In genomic region chr3:40460481-40460880, GRCh38 we compare ENCODE assay signal across 7 cellular contexts. TPM values are rescaled to one million over a fixed set of nuclear protein-coding genes. Genes with fewer than 3 reads are reported as not detected.
A peak's percentile ranks its signal among the peaks of the same experiment; 100 is the strongest.
DNase-seq lines count a peak whose midpoint lies in the region; ATAC-seq, FAIRE-seq and TF ChIP-seq lines count a peak whose summit lies in the region.
"Not testable (repeated sequence)": the region's sequence is repeated elsewhere in the genome, so short reads cannot be mapped to it uniquely, and the experiment has no call there.

No MANE protein-coding gene starts in this region.

- H3K56ac ChIP-seq in IMR-90 (ENCODE audit: extremely low read depth, insufficient read depth, low read length), result not testable (repeated sequence)

- H3K4me3 ChIP-seq in IMR-90 (ENCODE audit: insufficient read depth, low read depth, low read length); OCI-LY7 (ENCODE audit: low read depth, low read length, poor library complexity, severe bottlenecking); bronchial epithelial cell (ENCODE audit: low read depth, low read length): not testable (repeated sequence)

- H3K9me1 ChIP-seq in IMR-90 (ENCODE audit: insufficient read depth, low read length), result not testable (repeated sequence)

- peak overlapping the region; percentile 83 for H3K27ac Mint-ChIP-seq in activated naive CD4-positive, alpha-beta T cell treated with anti-CD3 and anti-CD28 coated beads, Interleukin-2, amount 50 U/mL, for 24 hours

- not testable (repeated sequence) for ATAC-seq in IMR-90 (ENCODE audit: low read depth)
- peak; percentile 9 to 11 for ATAC-seq in activated CD4-positive, CD25-positive, alpha-beta regulatory T cell treated with anti-CD3 and anti-CD28 coated beads, Interleukin-2, amount 50 U/mL, for 24 hours

- not testable (repeated sequence) for H4K5ac ChIP-seq in IMR-90 (ENCODE audit: low read depth, low read length)

- DNase-seq in IMR-90; OCI-LY7 (ENCODE audit: low spot score): not testable (repeated sequence)
- DNase-seq in activated T-cell treated with anti-CD3 and anti-CD28 coated beads for 48 hours (ENCODE audit: low read depth) (peak; percentile 25), bronchial epithelial cell (ENCODE audit: low read depth) (peak; percentile 61)
- peak; percentile 42 for DNase-seq in stimulated activated CD4-positive, alpha-beta T cell treated with anti-CD3 and anti-CD28 coated beads, Interleukin-1b, Interleukin-23, amount 100 ng/mL, for 48 hours

- H3K4me3 Mint-ChIP-seq in activated naive CD4-positive, alpha-beta T cell treated with anti-CD3 and anti-CD28 coated beads, Interleukin-2, amount 50 U/mL, for 24 hours, result peak overlapping the region; percentile 76

- peaks cover 42% of the 10 kb centered on the region for H3K36me3 ChIP-seq in IMR-90 (ENCODE audit: control insufficient read depth, insufficient read depth, low read length)
- H3K36me3 ChIP-seq in OCI-LY7 (ENCODE audit: insufficient read depth, low read length), result peaks cover 82% of the 10 kb centered on the region
- peaks cover 15% of the 10 kb centered on the region for H3K36me3 ChIP-seq in bronchial epithelial cell (ENCODE audit: control insufficient read depth, insufficient read depth, low read length)

- CTCF ChIA-PET in IMR-90 (lab: Yijun Ruan, JAX); OCI-LY7 (lab: Charles Lee; ENCODE audit: unreplicated experiment): not testable (repeated sequence)

- H3K27me3 Mint-ChIP-seq in activated naive CD4-positive, alpha-beta T cell treated with anti-CD3 and anti-CD28 coated beads, Interleukin-2, amount 50 U/mL, for 24 hours, result not testable (repeated sequence)

- H4K8ac ChIP-seq in IMR-90 (ENCODE audit: low read depth in 2 of 2, low read length in 2 of 2), result not testable (repeated sequence)

- H4K20me1 ChIP-seq in IMR-90 (ENCODE audit: insufficient read depth, low read length) (peaks cover 24% of the 10 kb centered on the region), OCI-LY7 (ENCODE audit: insufficient read depth, low read length) (peaks cover 26% of the 10 kb centered on the region)

- not testable (repeated sequence) for FAIRE-seq in bronchial epithelial cell (lab: Jason Lieb, UNC)

- not testable (repeated sequence) for H3K4me2 ChIP-seq in IMR-90 (ENCODE audit: low read depth, low read length)
- 0 out of 2 replicates have a peak overlapping the region, but pooled peaks have one; percentile 7 for H3K4me2 ChIP-seq in OCI-LY7 (ENCODE audit: low read length)

- POLR2A ChIA-PET in IMR-90 (lab: Charles Lee; ENCODE audit: unreplicated experiment), result interaction anchor here (0.7 kb wide), 1 partner anchor 765 kb away, joined by 6 read pairs; no protein-coding TSS in a partner anchor
- POLR2A ChIA-PET in OCI-LY7 (lab: Charles Lee), result interaction anchor here (1.2 kb wide), 1 partner anchor 18 kb away, joined by 4 read pairs; no protein-coding TSS in a partner anchor

- not testable (repeated sequence) for H3K9ac ChIP-seq in IMR-90 (ENCODE audit: low read depth, low read length)

- not testable (repeated sequence) for BruUV-seq in IMR-90 (replicated peaks; lab: Mats Ljungman, UMichigan); OCI-LY7 (replicated peaks; lab: Mats Ljungman, UMichigan)

- intact Hi-C loops in IMR-90 (cut with micrococcal nuclease); OCI-LY7 (cut with micrococcal nuclease; ENCODE audit: unreplicated experiment): not testable (repeated sequence)

- H2BK120ac ChIP-seq in IMR-90 (ENCODE audit: low read depth, low read length), result not testable (repeated sequence)

- not testable (repeated sequence) for H3K14ac ChIP-seq in IMR-90 (replicated peaks; ENCODE audit: low read depth, low read length)

- H3K36me3 Mint-ChIP-seq in activated naive CD4-positive, alpha-beta T cell treated with anti-CD3 and anti-CD28 coated beads, Interleukin-2, amount 50 U/mL, for 24 hours, result peaks cover 47% of the 10 kb centered on the region

- not testable (repeated sequence) for H3K4ac ChIP-seq in IMR-90 (ENCODE audit: low read depth, low read length)

- H3K79me1 ChIP-seq in IMR-90 (ENCODE audit: low read depth in 1 of 2, low read length in 2 of 2), result peaks cover 9 to 29% of the 10 kb centered on the region in 2 experiments

- in situ Hi-C loops in IMR-90 (cut with MboI; ENCODE audit: low sequenced_read_pairs), result not testable (repeated sequence)

- not testable (repeated sequence) for TF ChIP-seq RAD21 in IMR-90 (IDR thresholded peaks at IDR 0.05; ENCODE audit: low read length)

- not testable (repeated sequence) for H2AK5ac ChIP-seq in IMR-90 (ENCODE audit: low read depth, low read length)

- not testable (repeated sequence) for TF ChIP-seq CTCF in IMR-90 (conservative IDR thresholded peaks at IDR 0.05; ENCODE audit: low read depth, low read length); OCI-LY7 (conservative IDR thresholded peaks at IDR 0.05; ENCODE audit: low read length); bronchial epithelial cell (IDR thresholded peaks at IDR 0.05; ENCODE audit: insufficient read depth, low read length, severe bottlenecking)

- H3K9me3 ChIP-seq in IMR-90 (ENCODE audit: control insufficient read depth, insufficient read depth, low read length); OCI-LY7 (ENCODE audit: low read length): not testable (repeated sequence)

- not testable (repeated sequence) for H2AFZ ChIP-seq in IMR-90 (replicated peaks; ENCODE audit: low read length, poor library complexity); OCI-LY7 (ENCODE audit: low read length)

- no CpG with 5 or more reads among the region's 6 CpGs for WGBS in IMR-90 (ENCODE audit: extremely low coverage in 2 of 2, insufficient read length in 1 of 2), 2 experiments

- not testable (repeated sequence) for H3K23ac ChIP-seq in IMR-90 (ENCODE audit: low read depth, low read length)

- not testable (repeated sequence) for H3K9me3 Mint-ChIP-seq in activated naive CD4-positive, alpha-beta T cell treated with anti-CD3 and anti-CD28 coated beads, Interleukin-2, amount 50 U/mL, for 24 hours

- H2BK5ac ChIP-seq in IMR-90 (ENCODE audit: low read depth, low read length, poor library complexity, severe bottlenecking), result not testable (repeated sequence)

- H3K27me3 ChIP-seq in IMR-90 (ENCODE audit: control insufficient read depth, insufficient read depth, low read length); bronchial epithelial cell (ENCODE audit: control insufficient read depth, insufficient read depth, low read length): not testable (repeated sequence)

- not testable (repeated sequence) for H2BK20ac ChIP-seq in IMR-90 (ENCODE audit: low read depth, low read length)

- not testable (repeated sequence) for H3K4me1 ChIP-seq in IMR-90 (ENCODE audit: control insufficient read depth, insufficient read depth, low read length)
- peaks cover 31% of the 10 kb centered on the region for H3K4me1 ChIP-seq in OCI-LY7 (ENCODE audit: insufficient read depth, low read length, poor library complexity, severe bottlenecking)

- not testable (repeated sequence) for H3K27ac ChIP-seq in IMR-90 (ENCODE audit: insufficient read depth, low read length); OCI-LY7 (ENCODE audit: low read depth, low read length, poor library complexity, severe bottlenecking)

- not testable (repeated sequence) for H4K91ac ChIP-seq in IMR-90 (ENCODE audit: insufficient read depth, low read depth, low read length)

- H3K4me1 Mint-ChIP-seq in activated naive CD4-positive, alpha-beta T cell treated with anti-CD3 and anti-CD28 coated beads, Interleukin-2, amount 50 U/mL, for 24 hours, result peaks cover 61% of the 10 kb centered on the region

- not testable (repeated sequence) for H3K9me2 ChIP-seq in OCI-LY7 (ENCODE audit: insufficient read depth, low read length)

- dilution Hi-C loops in IMR-90 (cut with HindIII; ENCODE audit: low sequenced_read_pairs, unreplicated experiment), result not testable (repeated sequence)

- not testable (repeated sequence) for H2BK15ac ChIP-seq in IMR-90 (ENCODE audit: low read depth, low read length)

- H3K79me2 ChIP-seq in OCI-LY7 (ENCODE audit: insufficient read depth, low read depth, low read length), result peaks cover 48% of the 10 kb centered on the region

- TF ChIP-seq POLR2A in IMR-90 (IDR thresholded peaks at IDR 0.05; ENCODE audit: low read depth, low read length), result not testable (repeated sequence)

- H2AK9ac ChIP-seq in IMR-90 (replicated peaks; ENCODE audit: low read depth, low read length, poor library complexity), result not testable (repeated sequence)

- H3K18ac ChIP-seq in IMR-90 (ENCODE audit: low read depth, low read length), result not testable (repeated sequence)

TF ChIP-seq in IMR-90, 13 proteins besides CTCF, POLR2A, EP300 and RAD21:
- TF ChIP-seq CEBPB (IDR thresholded peaks at IDR 0.05; ENCODE audit: low read depth, low read length), result peak; percentile 48; the same call in 1 of the 2 replicates

RNA-seq across cellular contexts. Expression of gene RPL14, which starts 3.3 kb away (rescaled TPM):
- 142 and 185 TPM in 2 replicates for total RNA-seq in IMR-90 (2012; rRNA removed)
- 461 and 492 TPM in 2 replicates for polyA plus RNA-seq in IMR-90 (2012; rRNA removed)
- polyA plus RNA-seq in IMR-90 (2012; cell fraction: cytosol; rRNA removed), result 116 and 189 TPM in 2 replicates
- 44.3 and 165 TPM in 2 replicates for polyA plus RNA-seq in IMR-90 (2012; cell fraction: nucleus; rRNA removed; ENCODE audit: low replicate concordance)
- total RNA-seq in OCI-LY7 (2014; rRNA removed; shearing (Covaris generic)), result 943 and 1,275 TPM in 2 replicates
- 2,858 and 3,153 TPM in 2 replicates for total RNA-seq in OCI-LY7 (2022)
- 532 and 659 TPM in 2 replicates for total RNA-seq in bronchial epithelial cell

RNA-seq across cellular contexts. Expression of gene ZNF619, which starts 16.4 kb away (rescaled TPM):
- total RNA-seq in IMR-90 (2012; rRNA removed) (4.2 and 4.8 TPM in 2 replicates), OCI-LY7 (2022) (0.80 and 1.3 TPM in 2 replicates), bronchial epithelial cell (5.3 and 5.6 TPM in 2 replicates)
- 1.9 and 2.0 TPM in 2 replicates for polyA plus RNA-seq in IMR-90 (2012; rRNA removed)
- 0.63 and 0.71 TPM in 2 replicates for polyA plus RNA-seq in IMR-90 (2012; cell fraction: cytosol; rRNA removed)
- polyA plus RNA-seq in IMR-90 (2012; cell fraction: nucleus; rRNA removed; ENCODE audit: low replicate concordance), result 1.0 and 2.8 TPM in 2 replicates
- total RNA-seq in OCI-LY7 (2014; rRNA removed; shearing (Covaris generic)), result 0.10 and 0.16 TPM in 2 replicates

RNA-seq across cellular contexts. Expression of gene ZNF620, which starts 45.4 kb away (rescaled TPM):
- total RNA-seq in IMR-90 (2012; rRNA removed), result 0.72 and 0.83 TPM in 2 replicates
- 0.22 and 0.48 TPM in 2 replicates for polyA plus RNA-seq in IMR-90 (2012; rRNA removed)
- polyA plus RNA-seq in IMR-90 (2012; cell fraction: cytosol; rRNA removed), result 0.21 and 0.22 TPM in 2 replicates
- 0.35 and 1.9 TPM in 2 replicates for polyA plus RNA-seq in IMR-90 (2012; cell fraction: nucleus; rRNA removed; ENCODE audit: low replicate concordance)
- not detected in 2 replicates for total RNA-seq in OCI-LY7 (2014; rRNA removed; shearing (Covaris generic))
- total RNA-seq in OCI-LY7 (2022), result 0.27 and 0.65 TPM in 2 replicates
- total RNA-seq in bronchial epithelial cell, result 0.38 and 0.53 TPM in 2 replicates
